In genomic region chr11:79206951-79207350, GRCh38 we compare ENCODE assay signal across 31 cellular contexts.
"Had no signal": no experiment of that assay in that cellular context is flagged by ENCODE, and none has a peak within 500 bp of the region (broad histone marks: within the 10 kb centered on the region; RNA-seq: fewer than 3 reads in every experiment).

No MANE protein-coding gene starts in this region.

- H3K27me3 Mint-ChIP-seq: activated CD4-positive, alpha-beta memory T cell treated with anti-CD3 and anti-CD28 coated beads for 36 hours; activated CD4-positive, alpha-beta T cell treated with anti-CD3 and anti-CD28 coated beads, Interleukin-2, amount 10 ng/mL, durations not matched to agents 24 days and 14 days; central memory CD8-positive, alpha-beta T cell; T-helper 17 cell had no signal

- H3K36me3 Mint-ChIP-seq: activated CD4-positive, alpha-beta memory T cell treated with anti-CD3 and anti-CD28 coated beads for 36 hours; activated naive CD8-positive, alpha-beta T cell treated with anti-CD3 and anti-CD28 coated beads, Interleukin-2, amount 10 ng/mL, durations not matched to agents 7 days and 5 days; natural killer cell; stimulated activated effector memory CD8-positive, alpha-beta T cell treated with anti-CD3 and anti-CD28 coated beads, Interleukin-12 subunit alpha, Interleukin-12 subunit beta, amount 100 ng/mL, for 72 hours had no signal

- H3K36me3 ChIP-seq: esophagus squamous epithelium, heart right ventricle, thoracic aorta, uterus, WERI-Rb-1 had no signal

- H3K9me3 ChIP-seq: esophagus squamous epithelium, heart right ventricle, thoracic aorta, uterus had no signal

- H3K4me3 Mint-ChIP-seq: activated CD4-positive, alpha-beta memory T cell treated with anti-CD3 and anti-CD28 coated beads for 36 hours; activated CD4-positive, alpha-beta T cell treated with anti-CD3 and anti-CD28 coated beads, Interleukin-2, amount 10 ng/mL, durations not matched to agents 24 days and 14 days; activated naive CD4-positive, alpha-beta T cell treated with anti-CD3 and anti-CD28 coated beads for 36 hours; activated naive CD8-positive, alpha-beta T cell treated with anti-CD3 and anti-CD28 coated beads, Interleukin-2, amount 10 ng/mL, durations not matched to agents 7 days and 5 days; activated T-helper 1 cell treated with anti-CD3 and anti-CD28 coated beads, Interleukin-12 subunit alpha, Interleukin-12 subunit beta, Interleukin-2, Interleukin-4 antibody, amounts not matched to agents 30 ng/mL and 10 ng/mL and 1 ng/mL, durations not matched to agents 14 hours and 24 hours and 36 hours; central memory CD8-positive, alpha-beta T cell; natural killer cell; stimulated activated effector memory CD8-positive, alpha-beta T cell treated with anti-CD3 and anti-CD28 coated beads, Interleukin-12 subunit alpha, Interleukin-12 subunit beta, amount 100 ng/mL, for 72 hours; stimulated activated naive CD8-positive, alpha-beta T cell treated with anti-CD3 and anti-CD28 coated beads, Interleukin-15, Interleukin-2, amounts not matched to agents 100 ng/mL and 50 ng/mL, for 24 hours; T-helper 17 cell had no signal

- H3K27ac ChIP-seq: epithelial cell of prostate, esophagus squamous epithelium, heart right ventricle, skin epidermis, thoracic aorta, uterus, WERI-Rb-1 had no signal

- ATAC-seq: heart right ventricle; natural killer cell; sciatic nerve; stimulated activated effector memory CD8-positive, alpha-beta T cell treated with anti-CD3 and anti-CD28 coated beads, Interleukin-12 subunit alpha, Interleukin-12 subunit beta, amount 100 ng/mL, for 72 hours; T-helper 17 cell had no signal

- H3K4me3 ChIP-seq: esophagus squamous epithelium, heart right ventricle, skin epidermis, thoracic aorta, uterus had no signal

- H3K27ac Mint-ChIP-seq: activated CD4-positive, alpha-beta memory T cell treated with anti-CD3 and anti-CD28 coated beads for 36 hours; activated CD4-positive, alpha-beta T cell treated with anti-CD3 and anti-CD28 coated beads, Interleukin-2, amount 10 ng/mL, durations not matched to agents 24 days and 14 days; activated naive CD4-positive, alpha-beta T cell treated with anti-CD3 and anti-CD28 coated beads for 36 hours; activated naive CD8-positive, alpha-beta T cell treated with anti-CD3 and anti-CD28 coated beads, Interleukin-2, amount 10 ng/mL, durations not matched to agents 7 days and 5 days; activated T-helper 1 cell treated with anti-CD3 and anti-CD28 coated beads, Interleukin-12 subunit alpha, Interleukin-12 subunit beta, Interleukin-2, Interleukin-4 antibody, amounts not matched to agents 30 ng/mL and 10 ng/mL and 1 ng/mL, durations not matched to agents 14 hours and 24 hours and 36 hours; natural killer cell; stimulated activated effector memory CD8-positive, alpha-beta T cell treated with anti-CD3 and anti-CD28 coated beads, Interleukin-12 subunit alpha, Interleukin-12 subunit beta, amount 100 ng/mL, for 72 hours; stimulated activated naive CD8-positive, alpha-beta T cell treated with anti-CD3 and anti-CD28 coated beads, Interleukin-15, Interleukin-2, amounts not matched to agents 100 ng/mL and 50 ng/mL, for 24 hours; T-helper 17 cell had no signal

- DNase-seq: activated CD4-positive, alpha-beta memory T cell treated with anti-CD3 and anti-CD28 coated beads for 36 hours; activated CD4-positive, alpha-beta T cell treated with anti-CD3 and anti-CD28 coated beads, Interleukin-2, amount 10 ng/mL, durations not matched to agents 24 days and 14 days; activated CD4-positive, CD25-positive, alpha-beta regulatory T cell treated with anti-CD3 and anti-CD28 coated beads, Interleukin-2, amount 50 U/mL, for 72 hours; activated CD8-positive, alpha-beta memory T cell treated with anti-CD3 and anti-CD28 coated beads, Interleukin-2, amount 50 U/mL, for 4 hours; activated effector memory CD4-positive, alpha-beta T cell treated with anti-CD3 and anti-CD28 coated beads, Interleukin-2, amount 50 U/mL, for 16 hours; activated naive CD4-positive, alpha-beta T cell treated with anti-CD3 and anti-CD28 coated beads for 36 hours; activated naive CD8-positive, alpha-beta T cell treated with anti-CD3 and anti-CD28 coated beads, Interleukin-2, amount 10 ng/mL, durations not matched to agents 7 days and 5 days; activated T-cell treated with anti-CD3 and anti-CD28 coated beads, Interleukin-2, amount 50 U/mL, for 1 hour; dermis blood vessel endothelial cell; effector CD4-positive, alpha-beta T cell; esophagus squamous epithelium; foreskin melanocyte; heart right ventricle; natural killer cell; stimulated activated CD4-positive, alpha-beta T cell treated with anti-CD3 and anti-CD28 coated beads, Interleukin-4, amount 100 ng/mL, for 24 hours; T-helper 17 cell; T1000; trophoblast cell; uterus; WERI-Rb-1 had no signal

- H3K27me3 ChIP-seq: esophagus squamous epithelium, heart right ventricle, uterus had no signal

- H3K4me1 ChIP-seq: esophagus squamous epithelium, heart right ventricle, uterus had no signal

- H3K4me1 Mint-ChIP-seq: activated CD4-positive, alpha-beta T cell treated with anti-CD3 and anti-CD28 coated beads, Interleukin-2, amount 10 ng/mL, durations not matched to agents 24 days and 14 days; activated naive CD8-positive, alpha-beta T cell treated with anti-CD3 and anti-CD28 coated beads, Interleukin-2, amount 10 ng/mL, durations not matched to agents 7 days and 5 days; central memory CD8-positive, alpha-beta T cell; natural killer cell; stimulated activated effector memory CD8-positive, alpha-beta T cell treated with anti-CD3 and anti-CD28 coated beads, Interleukin-12 subunit alpha, Interleukin-12 subunit beta, amount 100 ng/mL, for 72 hours; T-helper 17 cell had no signal

- H3K9me3 Mint-ChIP-seq: activated CD4-positive, alpha-beta memory T cell treated with anti-CD3 and anti-CD28 coated beads for 36 hours; activated CD4-positive, alpha-beta T cell treated with anti-CD3 and anti-CD28 coated beads, Interleukin-2, amount 10 ng/mL, durations not matched to agents 24 days and 14 days; activated naive CD4-positive, alpha-beta T cell treated with anti-CD3 and anti-CD28 coated beads for 36 hours; activated naive CD8-positive, alpha-beta T cell treated with anti-CD3 and anti-CD28 coated beads, Interleukin-2, amount 10 ng/mL, durations not matched to agents 7 days and 5 days; activated T-helper 1 cell treated with anti-CD3 and anti-CD28 coated beads, Interleukin-12 subunit alpha, Interleukin-12 subunit beta, Interleukin-2, Interleukin-4 antibody, amounts not matched to agents 30 ng/mL and 10 ng/mL and 1 ng/mL, durations not matched to agents 14 hours and 24 hours and 36 hours; central memory CD8-positive, alpha-beta T cell; natural killer cell; stimulated activated effector memory CD8-positive, alpha-beta T cell treated with anti-CD3 and anti-CD28 coated beads, Interleukin-12 subunit alpha, Interleukin-12 subunit beta, amount 100 ng/mL, for 72 hours; stimulated activated naive CD8-positive, alpha-beta T cell treated with anti-CD3 and anti-CD28 coated beads, Interleukin-15, Interleukin-2, amounts not matched to agents 100 ng/mL and 50 ng/mL, for 24 hours had no signal

- FAIRE-seq: astrocyte, endometrium, keratinocyte had no signal
